Comparison of ENCODE assay signal across 19 cellular contexts in the genomic region with DNA sequence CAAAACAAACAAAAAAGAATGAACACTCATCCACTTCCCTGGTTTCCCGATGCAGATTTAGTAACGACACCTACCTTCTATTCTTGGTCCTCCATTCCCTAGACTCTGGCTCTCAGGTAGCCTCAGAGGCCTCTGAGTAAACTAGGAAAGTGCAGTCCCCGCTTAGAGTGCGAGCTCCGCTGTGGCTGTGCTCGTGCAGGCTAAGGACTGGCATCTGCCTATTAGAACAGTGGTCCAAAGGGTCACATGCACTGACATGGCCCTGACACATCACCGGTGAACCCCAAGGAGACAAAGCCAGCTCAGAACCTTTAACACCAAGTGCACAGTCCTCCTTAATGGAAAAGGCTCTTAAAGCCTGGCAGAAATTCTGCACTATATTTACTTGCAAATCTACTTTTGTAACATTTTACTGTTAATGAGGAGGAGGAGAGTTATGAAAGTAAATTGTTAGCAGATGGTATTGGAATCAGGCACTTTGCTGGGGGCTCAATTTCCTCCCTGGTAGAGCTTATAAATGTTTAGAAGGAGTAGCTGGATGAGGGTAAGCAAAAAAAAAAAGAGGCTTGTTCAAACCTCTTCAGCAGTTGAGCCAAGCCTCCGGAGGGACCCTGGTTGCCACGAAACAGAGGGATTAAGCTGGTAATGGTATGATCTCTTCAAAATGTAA. TPM values are rescaled to one million over a fixed set of nuclear protein-coding genes. Genes with fewer than 3 reads are reported as not detected.
DNase-seq lines count a peak whose midpoint lies in the region; ATAC-seq and TF ChIP-seq lines count a peak whose summit lies in the region.
"Had no signal": no experiment of that assay in that cellular context is flagged by ENCODE, and none has a peak within 500 bp of the region (broad histone marks: within the 10 kb centered on the region; RNA-seq: fewer than 3 reads in every experiment).

No MANE protein-coding gene starts in this region.

- H3K27me3 Mint-ChIP-seq in effector memory CD8-positive, alpha-beta T cell, result no peaks in the 10 kb centered on the region
- H3K27me3 Mint-ChIP-seq in CD8-positive, alpha-beta T cell (ENCODE audit: low read depth), result no peaks in the 10 kb centered on the region
- H3K27me3 Mint-ChIP-seq: stimulated activated naive CD8-positive, alpha-beta T cell treated with anti-CD3 and anti-CD28 coated beads, Interleukin-15, Interleukin-2, amounts not matched to agents 100 ng/mL and 50 ng/mL, for 24 hours had no signal

- H3K4me3 ChIP-seq in AG09309 (ENCODE audit: control insufficient read depth, low read depth, low read length), result no peak overlapping the region
- H3K4me3 ChIP-seq in Karpas-422 (ENCODE audit: low read length), result no peak overlapping the region
- no peak overlapping the region for H3K4me3 ChIP-seq in osteoblast (ENCODE audit: insufficient read depth, low read length)
- no peak overlapping the region for H3K4me3 ChIP-seq in CD8-positive, alpha-beta T cell (ENCODE audit: low read depth, low read length)
- H3K4me3 ChIP-seq in ovary, result no peak overlapping the region
- H3K4me3 ChIP-seq: HAP-1 had no signal

- H3K27me3 ChIP-seq in Karpas-422 (ENCODE audit: low read length) (no peaks in the 10 kb centered on the region), osteoblast (ENCODE audit: insufficient read depth, low read length) (no peaks in the 10 kb centered on the region), ovary (no peaks in the 10 kb centered on the region)
- H3K27me3 ChIP-seq in CD8-positive, alpha-beta T cell (ENCODE audit: insufficient read depth, low read length), result no peaks in the 10 kb centered on the region

- WGBS in ovary, 3 donors, result 79 to 83% (median 82%) methylated on average over 9 of the region's 9 CpGs

- no peak for TF ChIP-seq EP300 in ovary (IDR thresholded peaks at IDR 0.05)

- H3K4me2 ChIP-seq in Karpas-422 (ENCODE audit: low read depth, low read length, poor library complexity, severe bottlenecking) (no peak overlapping the region), osteoblast (ENCODE audit: insufficient read depth, low read length) (no peak overlapping the region)

- TF ChIP-seq CTCF in AG09309 (IDR thresholded peaks at IDR 0.05; ENCODE audit: control insufficient read depth, insufficient read depth, low read depth, low read length, missing control alignments), result no peak
- TF ChIP-seq CTCF in osteoblast (IDR thresholded peaks at IDR 0.05; ENCODE audit: extremely low read depth, low read depth, low read length), result no peak
- TF ChIP-seq CTCF in CD8-positive, alpha-beta T cell (IDR thresholded peaks at IDR 0.05), result no peak
- no peak for TF ChIP-seq CTCF in ovary (IDR thresholded peaks at IDR 0.05)

- no peak for ATAC-seq in effector memory CD8-positive, alpha-beta T cell (replicated peaks)
- no peak for ATAC-seq in CD8-positive, alpha-beta T cell

- H3K36me3 ChIP-seq in Karpas-422 (ENCODE audit: insufficient read depth, low read length), result no peaks in the 10 kb centered on the region
- H3K36me3 ChIP-seq in osteoblast (ENCODE audit: insufficient read depth, low read length), result no peaks in the 10 kb centered on the region
- peaks cover 3% of the 10 kb centered on the region for H3K36me3 ChIP-seq in CD8-positive, alpha-beta T cell (ENCODE audit: insufficient read depth, low read length)
- H3K36me3 ChIP-seq in ovary, result no peaks in the 10 kb centered on the region
- H3K36me3 ChIP-seq: HAP-1 had no signal

- H3K9me3 ChIP-seq in Karpas-422 (ENCODE audit: low read length) (no peaks in the 10 kb centered on the region), osteoblast (ENCODE audit: low read depth, low read length) (no peaks in the 10 kb centered on the region), ovary (no peaks in the 10 kb centered on the region)
- no peaks in the 10 kb centered on the region for H3K9me3 ChIP-seq in CD8-positive, alpha-beta T cell (ENCODE audit: low read length)
- H3K9me3 ChIP-seq: HAP-1 had no signal

- H3K36me3 Mint-ChIP-seq in effector memory CD8-positive, alpha-beta T cell (ENCODE audit: insufficient read depth), result peaks cover 6% of the 10 kb centered on the region
- H3K36me3 Mint-ChIP-seq in CD8-positive, alpha-beta T cell, result peaks cover 8% of the 10 kb centered on the region

- CTCF ChIA-PET in CD8-positive, alpha-beta T cell (lab: Charles Lee), result interaction anchor here (2.6 kb wide), 1 partner anchor 39 kb away, joined by 5 read pairs; no protein-coding TSS in a partner anchor

- peaks cover 53 to 73% of the 10 kb centered on the region in 2 donors for H3K4me1 Mint-ChIP-seq in effector memory CD8-positive, alpha-beta T cell (ENCODE audit: low read depth in 2 of 2)
- H3K4me1 Mint-ChIP-seq in CD8-positive, alpha-beta T cell (ENCODE audit: low read depth), result peaks cover 73% of the 10 kb centered on the region

- no peak for TF ChIP-seq POLR2A in ovary (IDR thresholded peaks at IDR 0.05)

- intact Hi-C loops in CD8-positive, alpha-beta T cell (cut with DNase I, micrococcal nuclease), result no loop called here
- intact Hi-C loops in ovary (cut with DNase I), result no loop called here

- no peaks in the 10 kb centered on the region for H3K9me2 ChIP-seq in Karpas-422 (replicated peaks; ENCODE audit: insufficient read depth, low read length)

- POLR2A ChIA-PET in CD8-positive, alpha-beta T cell (lab: Charles Lee), result no interaction called here

- H3K9me3 Mint-ChIP-seq in effector memory CD8-positive, alpha-beta T cell, result no peaks in the 10 kb centered on the region
- no peaks in the 10 kb centered on the region for H3K9me3 Mint-ChIP-seq in CD8-positive, alpha-beta T cell
- H3K9me3 Mint-ChIP-seq: stimulated activated naive CD8-positive, alpha-beta T cell treated with anti-CD3 and anti-CD28 coated beads, Interleukin-15, Interleukin-2, amounts not matched to agents 100 ng/mL and 50 ng/mL, for 24 hours had no signal

- H3K4me1 ChIP-seq in Karpas-422 (ENCODE audit: low read length) (peaks cover 64% of the 10 kb centered on the region), osteoblast (ENCODE audit: insufficient read depth, low read length) (peaks cover 61% of the 10 kb centered on the region), ovary (ENCODE audit: insufficient read depth) (peaks cover 39% of the 10 kb centered on the region)
- no peaks in the 10 kb centered on the region for H3K4me1 ChIP-seq in CD8-positive, alpha-beta T cell (ENCODE audit: insufficient read depth, low read length)

- peaks cover 45% of the 10 kb centered on the region; the same call in 1 of the 2 replicates for H4K20me1 ChIP-seq in Karpas-422 (ENCODE audit: insufficient read depth, low read depth, low read length)
- peaks cover 39% of the 10 kb centered on the region for H4K20me1 ChIP-seq in osteoblast (ENCODE audit: insufficient read depth, low read length)

- H2AFZ ChIP-seq in Karpas-422 (ENCODE audit: low read length), result no peak overlapping the region
- H2AFZ ChIP-seq in osteoblast (ENCODE audit: low read length), result no peak overlapping the region

- H3K4me3 Mint-ChIP-seq in effector memory CD8-positive, alpha-beta T cell, result no peak overlapping the region
- no peak overlapping the region for H3K4me3 Mint-ChIP-seq in CD8-positive, alpha-beta T cell
- H3K4me3 Mint-ChIP-seq: stimulated activated naive CD8-positive, alpha-beta T cell treated with anti-CD3 and anti-CD28 coated beads, Interleukin-15, Interleukin-2, amounts not matched to agents 100 ng/mL and 50 ng/mL, for 24 hours had no signal

- peak overlapping the region; percentile 49 to 72 for H3K27ac Mint-ChIP-seq in effector memory CD8-positive, alpha-beta T cell
- H3K27ac Mint-ChIP-seq in CD8-positive, alpha-beta T cell, result no peak overlapping the region
- H3K27ac Mint-ChIP-seq: stimulated activated naive CD8-positive, alpha-beta T cell treated with anti-CD3 and anti-CD28 coated beads, Interleukin-15, Interleukin-2, amounts not matched to agents 100 ng/mL and 50 ng/mL, for 24 hours had no signal

- peak; percentile 34 for DNase-seq in AG09309 (ENCODE audit: low read depth)
- DNase-seq in Karpas-422, result no peak
- DNase-seq in effector memory CD8-positive, alpha-beta T cell, result no peak
- peak; percentile 36 for DNase-seq in osteoblast (ENCODE audit: insufficient read length, low spot score, missing footprints)
- DNase-seq in CD8-positive, alpha-beta T cell, result no peak
- no peak for DNase-seq in cerebellum (ENCODE audit: low spot score)
- DNase-seq in ovary, result no peak
- DNase-seq in GM03348 (ENCODE audit: low spot score), result no peak
- DNase-seq: activated CD4-positive, alpha-beta T cell treated with anti-CD3 and anti-CD28 coated beads for 48 hours; activated CD8-positive, alpha-beta memory T cell treated with anti-CD3 and anti-CD28 coated beads, Interleukin-2, amount 50 U/mL, for 48 hours; activated naive CD4-positive, alpha-beta T cell; GF-D8; hippocampal formation; NCI-H1436; OCI-M1; stimulated activated CD4-positive, alpha-beta T cell treated with anti-CD3 and anti-CD28 coated beads, Interleukin-12 subunit alpha, Interleukin-12 subunit beta, amount 100 ng/mL, for 4 hours; T1000 had no signal

- H3K27ac ChIP-seq in Karpas-422 (ENCODE audit: low read length) (peak overlapping the region; percentile 19; the same call in 1 of the 2 replicates), osteoblast (ENCODE audit: low read depth, low read length) (peak overlapping the region; percentile 57), ovary (no peak overlapping the region)
- no peak overlapping the region for H3K27ac ChIP-seq in CD8-positive, alpha-beta T cell (ENCODE audit: low read depth, low read length)

- H3K79me2 ChIP-seq in Karpas-422 (ENCODE audit: low read length) (peaks cover 100% of the 10 kb centered on the region), osteoblast (ENCODE audit: insufficient read depth, low read length) (peaks cover 100% of the 10 kb centered on the region)

- no peak overlapping the region for H3K9ac ChIP-seq in Karpas-422 (ENCODE audit: low read length)

RNA-seq across cellular contexts. Expression of a gene that starts 31.1 kb away (rescaled TPM):
- 125 and 152 TPM in 2 replicates for total RNA-seq in Karpas-422 (2014; rRNA removed; shearing (Covaris generic); ENCODE audit: low replicate concordance)
- total RNA-seq in osteoblast, result 58.0 and 68.8 TPM in 2 replicates
- total RNA-seq in CD8-positive, alpha-beta T cell, result 10 to 100 TPM; 13.8 to 14.1 TPM
- 78.3 TPM for total RNA-seq in cerebellum
- 100 to 1,000 TPM in 6 of 7 donors, 10 to 100 TPM in 1; 80.5 to 120 (median 106) TPM for total RNA-seq in ovary
- polyA plus RNA-seq in ovary, result 100 to 1,000 TPM in 1 of 2 donors, 10 to 100 TPM in 1; 73.2 to 110 TPM

Comparison
In these comparisons a context has a peak if more than half of its experiments do, and no peak if none do; other contexts are left out.
1. DNase-seq: peak in AG09309 (single experiment) and osteoblast (single experiment); none in Karpas-422 (single experiment), effector memory CD8-positive, alpha-beta T cell (0 of 3), CD8-positive, alpha-beta T cell (0 of 7), cerebellum (single experiment), ovary (0 of 5) and GM03348 (single experiment).
2. H3K27ac ChIP-seq: peak in Karpas-422 (single experiment) and osteoblast (single experiment); none in CD8-positive, alpha-beta T cell (single experiment) and ovary (0 of 2).